Comparison of ENCODE assay signal across 9 cellular contexts in the genomic region with DNA sequence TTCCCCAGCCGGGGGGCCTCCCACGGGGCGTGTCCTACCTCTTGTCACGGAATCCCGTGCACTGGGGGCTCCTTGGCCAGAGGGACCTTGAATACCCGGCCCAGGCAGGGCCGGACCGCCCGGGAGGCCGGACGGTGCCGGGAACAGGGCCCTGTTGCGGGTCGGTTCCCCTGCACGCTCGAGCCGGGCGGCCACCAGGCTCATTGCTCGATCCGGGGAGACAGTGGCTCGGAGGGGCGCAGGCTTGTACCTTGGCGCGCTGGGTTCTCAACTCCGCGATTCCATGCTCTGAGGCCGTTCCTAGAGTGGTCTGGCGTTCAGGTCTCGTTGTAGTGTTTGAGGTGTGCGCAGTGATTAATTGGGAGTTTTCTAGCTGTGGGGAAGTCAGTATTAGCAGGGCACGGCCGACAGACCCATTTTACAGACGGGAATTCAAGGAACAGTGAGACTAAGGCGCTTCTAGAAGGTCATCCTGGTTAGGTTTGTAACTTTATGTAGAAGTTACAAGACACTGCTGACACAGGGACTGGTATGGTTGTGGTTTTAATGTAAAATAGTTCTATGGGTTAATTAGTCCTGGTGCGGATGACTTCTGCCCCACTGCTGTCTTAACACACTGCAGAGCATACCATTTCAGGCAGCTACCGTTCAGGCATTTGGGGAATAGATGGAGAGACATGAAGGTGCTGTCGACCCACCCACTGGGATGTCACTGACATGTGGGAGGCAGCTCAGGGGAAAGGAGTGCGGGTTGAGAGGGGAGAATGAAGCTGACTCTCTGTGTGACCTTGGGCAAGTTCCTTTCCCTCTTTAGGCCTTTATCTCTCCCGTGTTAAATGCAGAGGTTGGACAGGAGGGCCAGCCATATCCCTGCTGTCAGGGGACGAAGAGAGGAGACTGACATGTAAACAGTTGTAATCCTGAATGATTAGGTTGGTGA. TPM values are rescaled to one million over a fixed set of nuclear protein-coding genes. Genes with fewer than 3 reads are reported as not detected.
DNase-seq lines count a peak whose midpoint lies in the region; ATAC-seq, FAIRE-seq and TF ChIP-seq lines count a peak whose summit lies in the region.
"Had no signal": no experiment of that assay in that cellular context is flagged by ENCODE, and none has a peak within 500 bp of the region (broad histone marks: within the 10 kb centered on the region; RNA-seq: fewer than 3 reads in every experiment).

No MANE protein-coding gene starts in this region.

- no peak for FAIRE-seq in bronchial epithelial cell (lab: Jason Lieb, UNC)
- FAIRE-seq: colon had no signal

- H3K4me1 Mint-ChIP-seq in activated T-cell treated with anti-CD3 and anti-CD28 coated beads, Interleukin-2, amount 50 U/mL, for 4 hours (ENCODE audit: low read depth) = peaks cover 54% of the 10 kb centered on the region

- H3K4me3 Mint-ChIP-seq in activated T-cell treated with anti-CD3 and anti-CD28 coated beads, Interleukin-2, amount 50 U/mL, for 4 hours = peak overlapping the region; percentile 97

- H3K36me3 Mint-ChIP-seq in activated T-cell treated with anti-CD3 and anti-CD28 coated beads, Interleukin-2, amount 50 U/mL, for 4 hours (ENCODE audit: insufficient read depth) = peaks cover 6% of the 10 kb centered on the region

- H3K36me3 ChIP-seq in KOPT-K1 (ENCODE audit: insufficient read depth, low read length) = peaks cover 11% of the 10 kb centered on the region; the same call in 1 of the 2 replicates
- peaks cover 2% of the 10 kb centered on the region for H3K36me3 ChIP-seq in bronchial epithelial cell (ENCODE audit: control insufficient read depth, insufficient read depth, low read length)
- peaks cover 7% of the 10 kb centered on the region for H3K36me3 ChIP-seq in lower lobe of right lung
- no peaks in the 10 kb centered on the region for H3K36me3 ChIP-seq in transverse colon

- H3K27me3 ChIP-seq in bronchial epithelial cell (ENCODE audit: control insufficient read depth, insufficient read depth, low read length) (no peaks in the 10 kb centered on the region), lower lobe of right lung (ENCODE audit: low read depth) (no peaks in the 10 kb centered on the region), transverse colon (no peaks in the 10 kb centered on the region)

- H3K27ac ChIP-seq in KOPT-K1 (ENCODE audit: low read depth, low read length, poor library complexity, severe bottlenecking) (peak overlapping the region; percentile 88), lower lobe of right lung (peak overlapping the region; percentile 90), transverse colon (peak overlapping the region; percentile 87 to 95 (median 93))

- TF ChIP-seq EP300 in transverse colon (IDR thresholded peaks at IDR 0.05; ENCODE audit: low read depth) = no peak

- TF ChIP-seq CTCF in bronchial epithelial cell (IDR thresholded peaks at IDR 0.05; ENCODE audit: insufficient read depth, low read length, severe bottlenecking) (no peak), lower lobe of right lung (IDR thresholded peaks at IDR 0.05) (no peak), transverse colon (IDR thresholded peaks at IDR 0.05) (no peak)

- DNase-seq in activated T-cell treated with anti-CD3 and anti-CD28 coated beads, Interleukin-2, amount 50 U/mL, for 4 hours = no peak
- DNase-seq in activated T-cell treated with anti-CD3 and anti-CD28 coated beads, Interleukin-2, amount 50 U/mL, for 1 hour = no peak
- DNase-seq in bronchial epithelial cell (ENCODE audit: low read depth) = peak; percentile 10
- DNase-seq in lower lobe of right lung = no peak
- no peak for DNase-seq in transverse colon
- no peak for DNase-seq in effector CD4-positive, alpha-beta T cell
- no peak for DNase-seq in NOMO-1 treated with DMSO at 0.1 percent for 48 hours (lab: John Stamatoyannopoulos, UW; ENCODE audit: unreplicated experiment)

- H3K9me3 ChIP-seq in KOPT-K1 (ENCODE audit: insufficient read depth, low read length, poor library complexity, severe bottlenecking) (no peaks in the 10 kb centered on the region), lower lobe of right lung (no peaks in the 10 kb centered on the region), transverse colon (no peaks in the 10 kb centered on the region)

- H3K4me1 ChIP-seq in lower lobe of right lung (peaks cover 42% of the 10 kb centered on the region), transverse colon (peaks cover 17 to 42% (median 25%) of the 10 kb centered on the region in 4 donors)

- peak; percentile 25 to 39 for ATAC-seq in activated T-cell treated with anti-CD3 and anti-CD28 coated beads, Interleukin-2, amount 50 U/mL, for 4 hours
- peak in 1 of 2 donors; percentile 48 for ATAC-seq in lower lobe of right lung

- TF ChIP-seq POLR2A in transverse colon (IDR thresholded peaks at IDR 0.05) = no peak

- H3K4me3 ChIP-seq in bronchial epithelial cell (ENCODE audit: low read depth, low read length) (peak overlapping the region; percentile 85), lower lobe of right lung (peak overlapping the region; percentile 85), transverse colon (peak overlapping the region; percentile 70 to 95 (median 88))

- H3K27me3 Mint-ChIP-seq in activated T-cell treated with anti-CD3 and anti-CD28 coated beads, Interleukin-2, amount 50 U/mL, for 4 hours (ENCODE audit: low read depth) = no peaks in the 10 kb centered on the region

- in situ Hi-C loops in transverse colon (cut with MboI; ENCODE audit: low pct_ligation_motif_present in 1 of 4, low pct_unique_long_range_greater_than_20kb in 1 of 4, low sequenced_read_pairs in 3 of 4) = no loop called here

- intact Hi-C loops in lower lobe of right lung (cut with DNase I) = no loop called here
- intact Hi-C loops in transverse colon (cut with DNase I; ENCODE audit: low total_unique reads) = no loop called here

- whole genome bisulfite sequencing in transverse colon (ENCODE audit: low coverage in 1 of 2), 2 donors = 2 to 10% methylated on average over 8 to 39 of the region's 40 CpGs

- H3K9me3 Mint-ChIP-seq in activated T-cell treated with anti-CD3 and anti-CD28 coated beads, Interleukin-2, amount 50 U/mL, for 4 hours = no peaks in the 10 kb centered on the region

RNA-seq across cellular contexts. Expression of a gene that starts 0.6 kb away (rescaled TPM):
- total RNA-seq in activated T-cell treated with anti-CD3 and anti-CD28 coated beads, Interleukin-2, amount 50 U/mL, for 4 hours = 100 to 1,000 TPM; 103 to 117 (median 112) TPM
- total RNA-seq in bronchial epithelial cell (17.9 and 24.2 TPM in 2 replicates), lower lobe of right lung (104 TPM), transverse colon (10 to 100 TPM; 65.3 to 94.6 (median 79.8) TPM)

RNA-seq across cellular contexts. Expression of a gene that starts 9.9 kb away (rescaled TPM):
- not detected for total RNA-seq in activated T-cell treated with anti-CD3 and anti-CD28 coated beads, Interleukin-2, amount 50 U/mL, for 4 hours
- total RNA-seq in bronchial epithelial cell = not detected in 2 replicates
- total RNA-seq in lower lobe of right lung = 30.2 TPM
- under 1 TPM in 1 of 4 donors, not detected in 3; 0.68 TPM for total RNA-seq in transverse colon

RNA-seq across cellular contexts. Expression of a gene that starts 13.7 kb away (rescaled TPM):
- total RNA-seq in activated T-cell treated with anti-CD3 and anti-CD28 coated beads, Interleukin-2, amount 50 U/mL, for 4 hours = not detected
- total RNA-seq in bronchial epithelial cell (not detected in 2 replicates), lower lobe of right lung (0.68 TPM), transverse colon (not detected)

RNA-seq across cellular contexts. Expression of a gene that starts 41.4 kb away (rescaled TPM):
- 1 to 10 TPM; 1.3 to 4.8 (median 4.2) TPM for total RNA-seq in activated T-cell treated with anti-CD3 and anti-CD28 coated beads, Interleukin-2, amount 50 U/mL, for 4 hours
- total RNA-seq in bronchial epithelial cell = 0.26 and 0.79 TPM in 2 replicates
- total RNA-seq in lower lobe of right lung = 816 TPM
- 10 to 100 TPM in 3 of 4 donors, not detected in 1; 10.8 to 48.4 (median 34.8) TPM for total RNA-seq in transverse colon

RNA-seq across cellular contexts. Expression of a gene that starts 45.5 kb away (rescaled TPM):
- total RNA-seq in activated T-cell treated with anti-CD3 and anti-CD28 coated beads, Interleukin-2, amount 50 U/mL, for 4 hours = 100 to 1,000 TPM; 128 to 137 (median 129) TPM
- total RNA-seq in bronchial epithelial cell (2.1 and 3.7 TPM in 2 replicates), lower lobe of right lung (12.2 TPM), transverse colon (10 to 100 TPM; 11.9 to 58.4 (median 34.8) TPM)

Comparison
In these comparisons a context has a peak if more than half of its experiments do, and no peak if none do; other contexts are left out.
1. RNA of a gene that starts 9.9 kb away (total RNA-seq): 30.2 TPM in lower lobe of right lung (single experiment); 0.68 TPM in transverse colon, not detected in activated T-cell treated with anti-CD3 and anti-CD28 coated beads, Interleukin-2, amount 50 U/mL, for 4 hours and not detected in bronchial epithelial cell; every median in the first group is over 10 times any median in the second.
2. Peak in every context shown above with its lines, with median percentiles within 50 percentile points of each other: H3K27ac ChIP-seq and H3K4me3 ChIP-seq.